In the genomic region with DNA sequence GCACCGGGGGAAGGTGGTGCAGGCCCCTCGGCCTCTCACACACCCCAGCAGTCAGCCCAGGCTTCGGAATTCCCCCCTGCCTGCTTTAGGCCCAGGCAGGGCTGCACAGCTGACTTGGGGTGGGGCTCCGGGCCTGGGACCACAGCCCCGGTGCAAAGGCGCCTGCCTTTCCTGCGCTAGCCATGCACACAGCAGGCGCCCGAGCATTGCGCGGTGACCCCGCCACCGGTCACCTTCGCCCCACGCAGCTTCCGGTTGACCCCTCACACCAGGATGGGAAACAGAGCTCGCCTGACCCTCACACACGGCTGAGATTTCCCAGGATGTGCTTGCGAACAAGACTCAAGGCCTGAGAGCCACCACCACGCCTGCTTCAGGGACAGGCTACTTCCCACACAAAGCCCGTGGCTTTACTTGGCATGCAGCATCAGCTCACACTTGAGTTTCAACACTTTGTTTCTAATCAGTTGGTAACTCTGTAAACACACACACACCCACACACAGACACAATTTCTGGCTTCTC, we compare ENCODE assay signal across 14 cellular contexts. TPM values are rescaled to one million over a fixed set of nuclear protein-coding genes. Genes with fewer than 3 reads are reported as not detected.
DNase-seq lines count a peak whose midpoint lies in the region; ATAC-seq and TF ChIP-seq lines count a peak whose summit lies in the region.
"Had no signal": no experiment of that assay in that cellular context is flagged by ENCODE, and none has a peak within 500 bp of the region (broad histone marks: within the 10 kb centered on the region; RNA-seq: fewer than 3 reads in every experiment).

No MANE protein-coding gene starts in this region.

- peaks cover 30% of the 10 kb centered on the region for H3K36me3 ChIP-seq in adipocyte (ENCODE audit: control insufficient read depth, insufficient read depth, low read length, severe bottlenecking)
- no peaks in the 10 kb centered on the region for H3K36me3 ChIP-seq in smooth muscle cell (ENCODE audit: low read depth)

- peaks cover 29% of the 10 kb centered on the region for H4K20me1 ChIP-seq in smooth muscle cell (ENCODE audit: low read depth)

- H3K9me3 ChIP-seq in adipocyte (ENCODE audit: control insufficient read depth, low read length) (no peaks in the 10 kb centered on the region), smooth muscle cell (replicated peaks; ENCODE audit: low read depth) (no peaks in the 10 kb centered on the region)
- H3K9me3 ChIP-seq: ascending aorta, gastrocnemius medialis had no signal

- 70% methylated on average over 18 of the region's 21 CpGs for WGBS in smooth muscle cell (ENCODE audit: low lambda C conversion rate)

- peak; percentile 6 for DNase-seq in activated CD4-positive, alpha-beta T cell treated with anti-CD3 and anti-CD28 coated beads for 1 hour
- DNase-seq in activated CD4-positive, alpha-beta T cell treated with anti-CD3 and anti-CD28 coated beads for 48 hours = no peak
- DNase-seq in adipocyte (ENCODE audit: low read depth) (peak; percentile 7), iris pigment epithelial cell (ENCODE audit: low read depth) (peak; percentile 64), smooth muscle cell (lab: John Stamatoyannopoulos, UW; ENCODE audit: unreplicated experiment) (no peak)
- no peak for DNase-seq in effector CD8-positive, alpha-beta T cell (lab: John Stamatoyannopoulos, UW)
- DNase-seq: 8988T; COR-L47; naive thymus-derived CD8-positive, alpha-beta T cell; NCI-H1048 had no signal

- no peak for ATAC-seq in HG02970 (IDR thresholded peaks at IDR 0.05; ENCODE audit: low FRiP score, unreplicated experiment)
- no peak for ATAC-seq in HG02763 (IDR thresholded peaks at IDR 0.05; ENCODE audit: unreplicated experiment)
- ATAC-seq: gastrocnemius medialis; naive thymus-derived CD8-positive, alpha-beta T cell had no signal

- no peak overlapping the region for H2AFZ ChIP-seq in smooth muscle cell (ENCODE audit: low read depth)

- H3K4me3 ChIP-seq in adipocyte (ENCODE audit: low read length) (peak overlapping the region; percentile 27), smooth muscle cell (no peak overlapping the region)
- H3K4me3 ChIP-seq: ascending aorta, gastrocnemius medialis had no signal

- H3K4me1 ChIP-seq in adipocyte (ENCODE audit: control insufficient read depth, insufficient read depth, low read length) = peaks cover 11% of the 10 kb centered on the region
- H3K4me1 ChIP-seq in smooth muscle cell (ENCODE audit: low read depth) = peaks cover 5% of the 10 kb centered on the region
- H3K4me1 ChIP-seq: ascending aorta, gastrocnemius medialis had no signal

- H3K27me3 ChIP-seq in adipocyte (replicated peaks; ENCODE audit: control insufficient read depth, insufficient read depth, low read length) = no peaks in the 10 kb centered on the region
- no peaks in the 10 kb centered on the region for H3K27me3 ChIP-seq in smooth muscle cell (ENCODE audit: low read depth)
- H3K27me3 ChIP-seq: ascending aorta, gastrocnemius medialis had no signal

- H3K4me2 ChIP-seq in smooth muscle cell = peak overlapping the region; percentile 55

- TF ChIP-seq CTCF in smooth muscle cell (IDR thresholded peaks at IDR 0.05; ENCODE audit: borderline replicate concordance, insufficient read depth, poor library complexity, severe bottlenecking) = no peak

- peaks cover 13% of the 10 kb centered on the region for H3F3A ChIP-seq in smooth muscle cell (ENCODE audit: low read depth)

- H3K9ac ChIP-seq in adipocyte (ENCODE audit: low read length) (no peak overlapping the region), smooth muscle cell (ENCODE audit: low read depth) (no peak overlapping the region)

- peak overlapping the region; percentile 49 for H3K27ac ChIP-seq in smooth muscle cell (ENCODE audit: low read depth)
- H3K27ac ChIP-seq: ascending aorta, gastrocnemius medialis had no signal

- peaks cover 2% of the 10 kb centered on the region for H3K79me2 ChIP-seq in smooth muscle cell (ENCODE audit: low read depth)

RNA-seq across cellular contexts. Expression of gene SLC66A2, which starts 46.0 kb away (rescaled TPM):
- 21.2 and 23.6 TPM in 2 replicates for total RNA-seq in smooth muscle cell
- polyA plus RNA-seq in smooth muscle cell = 37.2 and 37.9 TPM in 2 replicates

RNA-seq across cellular contexts. Expression of gene HSBP1L1, which starts 59.0 kb away (rescaled TPM):
- total RNA-seq in smooth muscle cell = 11.8 and 24.6 TPM in 2 replicates
- 12.4 and 23.5 TPM in 2 replicates for polyA plus RNA-seq in smooth muscle cell

Comparison
In these comparisons a context has a peak if more than half of its experiments do, and no peak if none do; other contexts are left out.
1. DNase-seq: peak in activated CD4-positive, alpha-beta T cell treated with anti-CD3 and anti-CD28 coated beads for 1 hour (single experiment), adipocyte (single experiment) and iris pigment epithelial cell (single experiment); none in activated CD4-positive, alpha-beta T cell treated with anti-CD3 and anti-CD28 coated beads for 48 hours (single experiment), smooth muscle cell (single experiment) and effector CD8-positive, alpha-beta T cell (single experiment).